ENCODE assay signal across 26 cellular contexts in genomic region chr2:234773129-234773528, GRCh38.
"Had no signal": no experiment of that assay in that cellular context is flagged by ENCODE, and none has a peak within 500 bp of the region (broad histone marks: within the 10 kb centered on the region; RNA-seq: fewer than 3 reads in every experiment).

No MANE protein-coding gene starts in this region.

- H3K4me3 Mint-ChIP-seq: immature natural killer cell; mesothelial cell of epicardium; naive B cell; natural killer cell treated with Interleukin-12 subunit alpha and Interleukin-12 subunit beta and Interleukin-15 and Interleukin-18, amount 100 ng/mL, for 72 hours; stimulated activated naive CD8-positive, alpha-beta T cell treated with anti-CD3 and anti-CD28 coated beads, Interleukin-15, amount 100 ng/mL, for 72 hours had no signal

- H3K27ac Mint-ChIP-seq: immature natural killer cell; mesothelial cell of epicardium; naive B cell; natural killer cell treated with Interleukin-12 subunit alpha and Interleukin-12 subunit beta and Interleukin-15 and Interleukin-18, amount 100 ng/mL, for 72 hours; stimulated activated naive CD8-positive, alpha-beta T cell treated with anti-CD3 and anti-CD28 coated beads, Interleukin-15, amount 100 ng/mL, for 72 hours had no signal

- H3K27me3 ChIP-seq: neutrophil, pancreas, suprapubic skin, transverse colon, upper lobe of right lung, uterus had no signal

- H3K36me3 Mint-ChIP-seq: immature natural killer cell; mesothelial cell of epicardium; naive B cell; natural killer cell treated with Interleukin-12 subunit alpha and Interleukin-12 subunit beta and Interleukin-15 and Interleukin-18, amount 100 ng/mL, for 72 hours had no signal

- H3K4me3 ChIP-seq: dorsolateral prefrontal cortex, lower lobe of right lung, mucosa of descending colon, pancreas, smooth muscle cell, suprapubic skin, transverse colon, upper lobe of right lung, uterus had no signal

- H3K9me3 ChIP-seq: lower lobe of right lung, mucosa of descending colon, neutrophil, pancreas, suprapubic skin, transverse colon, upper lobe of right lung, uterus had no signal

- FAIRE-seq: colon, frontal cortex, keratinocyte, pancreas had no signal

- H3K9me3 Mint-ChIP-seq: natural killer cell treated with Interleukin-12 subunit alpha and Interleukin-12 subunit beta and Interleukin-15 and Interleukin-18, amount 100 ng/mL, for 72 hours; stimulated activated naive CD8-positive, alpha-beta T cell treated with anti-CD3 and anti-CD28 coated beads, Interleukin-15, amount 100 ng/mL, for 72 hours had no signal

- H3K27ac ChIP-seq: dorsolateral prefrontal cortex, lower lobe of right lung, neutrophil, pancreas, suprapubic skin, transverse colon, upper lobe of right lung had no signal

- H3K4me1 Mint-ChIP-seq: immature natural killer cell; stimulated activated naive CD8-positive, alpha-beta T cell treated with anti-CD3 and anti-CD28 coated beads, Interleukin-15, amount 100 ng/mL, for 72 hours had no signal

- DNase-seq: dorsolateral prefrontal cortex; effector CD4-positive, alpha-beta T cell; hypothalamus; immature natural killer cell; left ventricle myocardium superior; lower lobe of right lung; mucosa of descending colon; naive B cell; pancreas; stimulated activated CD4-positive, alpha-beta T cell treated with anti-CD3 and anti-CD28 coated beads, Interleukin-12 subunit alpha, Interleukin-12 subunit beta, amount 100 ng/mL, for 4 hours; stimulated activated CD4-positive, alpha-beta T cell treated with anti-CD3 and anti-CD28 coated beads, Interleukin-1b, Interleukin-23, amount 100 ng/mL, for 48 hours; stimulated activated CD4-positive, alpha-beta T cell treated with anti-CD3 and anti-CD28 coated beads, Interleukin-4, amount 100 ng/mL, for 1 hour; stimulated activated CD8-positive, alpha-beta memory T cell treated with anti-CD3 and anti-CD28 coated beads, Interleukin-4, amount 100 ng/mL, for 48 hours; stimulated activated naive CD4-positive, alpha-beta T cell; stimulated activated naive CD8-positive, alpha-beta T cell treated with anti-CD3 and anti-CD28 coated beads, Interleukin-15, amount 100 ng/mL, for 72 hours; transverse colon; upper lobe of right lung had no signal

- ATAC-seq: mucosa of descending colon; pancreas; stimulated activated naive CD8-positive, alpha-beta T cell treated with anti-CD3 and anti-CD28 coated beads, Interleukin-15, amount 100 ng/mL, for 72 hours had no signal

- H3K36me3 ChIP-seq: lower lobe of right lung, neutrophil, pancreas, suprapubic skin, transverse colon, upper lobe of right lung, uterus had no signal

- H3K4me1 ChIP-seq: pancreas, suprapubic skin, transverse colon, uterus had no signal

- H3K4me2 ChIP-seq: smooth muscle cell had no signal
